Comparison of ENCODE assay signal across 1 cellular context in the genomic region with DNA sequence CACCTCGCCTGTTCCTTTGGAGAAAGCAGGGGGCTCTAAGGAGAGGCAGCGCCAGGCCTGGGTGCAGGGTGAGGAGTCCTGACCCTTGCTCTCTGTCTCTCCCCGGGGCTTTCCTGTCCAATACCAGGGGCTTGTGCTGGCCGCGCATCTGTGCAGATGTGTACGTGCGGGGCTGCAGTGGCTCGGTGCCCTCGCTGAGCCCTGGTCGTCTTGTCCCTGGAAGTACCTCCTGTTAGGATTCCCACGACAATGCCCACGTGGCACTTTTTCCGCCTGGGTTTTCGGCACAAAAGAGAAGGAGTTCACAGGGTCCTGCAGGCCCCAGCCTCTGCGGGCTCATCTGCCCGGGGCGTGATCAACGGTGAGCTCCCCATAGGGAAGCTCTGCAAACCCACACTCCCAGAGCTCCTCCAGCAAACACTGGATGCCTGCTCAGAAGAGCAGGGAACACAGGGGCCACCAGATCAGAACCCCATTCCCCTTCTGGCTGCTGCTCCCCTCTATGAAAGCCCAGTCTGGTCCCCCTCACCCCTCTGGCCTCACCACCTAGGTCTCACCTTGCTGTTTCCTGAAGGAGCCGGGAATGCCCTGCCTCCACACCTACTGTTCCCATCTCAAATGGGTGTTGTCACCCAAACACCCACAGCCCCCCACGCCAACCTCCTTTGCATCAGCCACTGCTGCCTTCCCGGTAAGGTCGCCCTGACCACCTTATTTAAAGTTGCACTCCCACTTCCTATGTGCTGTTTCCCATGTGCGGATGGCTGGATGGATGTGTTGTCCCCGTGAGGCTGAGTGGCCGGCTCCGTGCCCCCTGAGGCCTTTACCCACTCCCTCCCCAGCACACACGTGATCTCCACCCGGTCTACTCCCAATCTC.
TF ChIP-seq lines count a peak whose summit lies in the region.

No MANE protein-coding gene starts in this region.

TF ChIP-seq in GM23338, 12 proteins besides CTCF, POLR2A, EP300 and RAD21 (continued from another document):
- TF ChIP-seq, protein P1, sequence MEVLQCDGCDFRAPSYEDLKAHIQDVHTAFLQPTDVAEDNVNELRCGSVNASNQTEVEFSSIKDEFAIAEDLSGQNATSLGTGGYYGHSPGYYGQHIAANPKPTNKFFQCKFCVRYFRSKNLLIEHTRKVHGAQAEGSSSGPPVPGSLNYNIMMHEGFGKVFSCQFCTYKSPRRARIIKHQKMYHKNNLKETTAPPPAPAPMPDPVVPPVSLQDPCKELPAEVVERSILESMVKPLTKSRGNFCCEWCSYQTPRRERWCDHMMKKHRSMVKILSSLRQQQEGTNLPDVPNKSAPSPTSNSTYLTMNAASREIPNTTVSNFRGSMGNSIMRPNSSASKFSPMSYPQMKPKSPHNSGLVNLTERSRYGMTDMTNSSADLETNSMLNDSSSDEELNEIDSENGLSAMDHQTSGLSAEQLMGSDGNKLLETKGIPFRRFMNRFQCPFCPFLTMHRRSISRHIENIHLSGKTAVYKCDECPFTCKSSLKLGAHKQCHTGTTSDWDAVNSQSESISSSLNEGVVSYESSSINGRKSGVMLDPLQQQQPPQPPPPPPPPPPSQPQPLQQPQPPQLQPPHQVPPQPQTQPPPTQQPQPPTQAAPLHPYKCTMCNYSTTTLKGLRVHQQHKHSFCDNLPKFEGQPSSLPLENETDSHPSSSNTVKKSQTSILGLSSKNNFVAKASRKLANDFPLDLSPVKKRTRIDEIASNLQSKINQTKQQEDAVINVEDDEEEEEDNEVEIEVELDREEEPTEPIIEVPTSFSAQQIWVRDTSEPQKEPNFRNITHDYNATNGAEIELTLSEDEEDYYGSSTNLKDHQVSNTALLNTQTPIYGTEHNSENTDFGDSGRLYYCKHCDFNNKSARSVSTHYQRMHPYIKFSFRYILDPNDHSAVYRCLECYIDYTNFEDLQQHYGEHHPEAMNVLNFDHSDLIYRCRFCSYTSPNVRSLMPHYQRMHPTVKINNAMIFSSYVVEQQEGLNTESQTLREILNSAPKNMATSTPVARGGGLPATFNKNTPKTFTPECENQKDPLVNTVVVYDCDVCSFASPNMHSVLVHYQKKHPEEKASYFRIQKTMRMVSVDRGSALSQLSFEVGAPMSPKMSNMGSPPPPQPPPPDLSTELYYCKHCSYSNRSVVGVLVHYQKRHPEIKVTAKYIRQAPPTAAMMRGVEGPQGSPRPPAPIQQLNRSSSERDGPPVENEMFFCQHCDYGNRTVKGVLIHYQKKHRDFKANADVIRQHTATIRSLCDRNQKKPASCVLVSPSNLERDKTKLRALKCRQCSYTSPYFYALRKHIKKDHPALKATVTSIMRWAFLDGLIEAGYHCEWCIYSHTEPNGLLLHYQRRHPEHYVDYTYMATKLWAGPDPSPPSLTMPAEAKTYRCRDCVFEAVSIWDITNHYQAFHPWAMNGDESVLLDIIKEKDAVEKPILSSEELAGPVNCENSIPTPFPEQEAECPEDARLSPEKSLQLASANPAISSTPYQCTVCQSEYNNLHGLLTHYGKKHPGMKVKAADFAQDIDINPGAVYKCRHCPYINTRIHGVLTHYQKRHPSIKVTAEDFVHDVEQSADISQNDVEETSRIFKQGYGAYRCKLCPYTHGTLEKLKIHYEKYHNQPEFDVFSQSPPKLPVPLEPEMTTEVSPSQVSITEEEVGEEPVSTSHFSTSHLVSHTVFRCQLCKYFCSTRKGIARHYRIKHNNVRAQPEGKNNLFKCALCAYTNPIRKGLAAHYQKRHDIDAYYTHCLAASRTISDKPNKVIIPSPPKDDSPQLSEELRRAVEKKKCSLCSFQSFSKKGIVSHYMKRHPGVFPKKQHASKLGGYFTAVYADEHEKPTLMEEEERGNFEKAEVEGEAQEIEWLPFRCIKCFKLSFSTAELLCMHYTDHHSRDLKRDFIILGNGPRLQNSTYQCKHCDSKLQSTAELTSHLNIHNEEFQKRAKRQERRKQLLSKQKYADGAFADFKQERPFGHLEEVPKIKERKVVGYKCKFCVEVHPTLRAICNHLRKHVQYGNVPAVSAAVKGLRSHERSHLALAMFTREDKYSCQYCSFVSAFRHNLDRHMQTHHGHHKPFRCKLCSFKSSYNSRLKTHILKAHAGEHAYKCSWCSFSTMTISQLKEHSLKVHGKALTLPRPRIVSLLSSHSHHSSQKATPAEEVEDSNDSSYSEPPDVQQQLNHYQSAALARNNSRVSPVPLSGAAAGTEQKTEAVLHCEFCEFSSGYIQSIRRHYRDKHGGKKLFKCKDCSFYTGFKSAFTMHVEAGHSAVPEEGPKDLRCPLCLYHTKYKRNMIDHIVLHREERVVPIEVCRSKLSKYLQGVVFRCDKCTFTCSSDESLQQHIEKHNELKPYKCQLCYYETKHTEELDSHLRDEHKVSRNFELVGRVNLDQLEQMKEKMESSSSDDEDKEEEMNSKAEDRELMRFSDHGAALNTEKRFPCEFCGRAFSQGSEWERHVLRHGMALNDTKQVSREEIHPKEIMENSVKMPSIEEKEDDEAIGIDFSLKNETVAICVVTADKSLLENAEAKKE (CRISPR knock-in tag; IDR thresholded peaks at IDR 0.05), result no peak
- no peak for TF ChIP-seq ZNF114 (CRISPR knock-in tag; IDR thresholded peaks at IDR 0.05)
- no peak for TF ChIP-seq EZH2phosphoT487 (IDR thresholded peaks at IDR 0.05; ENCODE audit: unreplicated experiment)
